In genomic region chr1:32870615-32871363, GRCh38 we compare ENCODE assay signal across 8 cellular contexts. TPM values are rescaled to one million over a fixed set of nuclear protein-coding genes. Genes with fewer than 3 reads are reported as not detected.
DNase-seq lines count a peak whose midpoint lies in the region; ATAC-seq and TF ChIP-seq lines count a peak whose summit lies in the region.

FNDC5 (minus strand) TSS chr1:32870912.

- H4K91ac ChIP-seq in IMR-90 (ENCODE audit: insufficient read depth, low read depth, low read length) = no peak within 1 kb of the TSS

- H3K4me3 ChIP-seq in IMR-90 (ENCODE audit: insufficient read depth, low read depth, low read length) (peak within 1 kb of the TSS; percentile 22), mesendoderm (ENCODE audit: low read length) (no peak within 1 kb of the TSS), urinary bladder (ENCODE audit: low read depth, low read length) (peak within 1 kb of the TSS; percentile 54)

- H3K9ac ChIP-seq in IMR-90 (ENCODE audit: low read depth, low read length) (peak within 1 kb of the TSS; percentile 49; the same call in 1 of the 2 replicates), mesendoderm (ENCODE audit: low read length) (peak within 1 kb of the TSS; percentile 40)

- no peak within 1 kb of the TSS for H3K4ac ChIP-seq in IMR-90 (ENCODE audit: low read depth, low read length)
- H3K4ac ChIP-seq in mesendoderm (ENCODE audit: low read depth, low read length) = no peak within 1 kb of the TSS

- H3K79me2 ChIP-seq in mesendoderm (ENCODE audit: control insufficient read depth, insufficient read depth, low read length) = no peaks in the 10 kb centered on the region

- H2AK5ac ChIP-seq in IMR-90 (ENCODE audit: low read depth, low read length) = peak within 1 kb of the TSS; percentile 37; the same call in 1 of the 2 replicates
- H2AK5ac ChIP-seq in mesendoderm (ENCODE audit: low read length) = no peak within 1 kb of the TSS

- no peak within 1 kb of the TSS for H3K14ac ChIP-seq in IMR-90 (replicated peaks; ENCODE audit: low read depth, low read length)

- no peak for TF ChIP-seq CTCF in IMR-90 (conservative IDR thresholded peaks at IDR 0.05; ENCODE audit: low read depth, low read length)

- no peaks in the 10 kb centered on the region for H3K36me3 Mint-ChIP-seq in dendritic cell treated with granulocyte-macrophage colony-stimulating factor and Interleukin-4, amounts not matched to agents 40 ng/mL and 50 ng/mL, for 4 days (ENCODE audit: low read depth)

- H3K4me2 ChIP-seq in IMR-90 (ENCODE audit: low read depth, low read length) (peak within 1 kb of the TSS; percentile 78), mesendoderm (ENCODE audit: low read length) (peak within 1 kb of the TSS; percentile 32)

- H2BK5ac ChIP-seq in IMR-90 (ENCODE audit: low read depth, low read length, poor library complexity, severe bottlenecking) (no peak within 1 kb of the TSS), mesendoderm (ENCODE audit: low read length) (no peak within 1 kb of the TSS)

- H3K9me1 ChIP-seq in IMR-90 (ENCODE audit: insufficient read depth, low read length) = no peaks in the 10 kb centered on the region

- no peaks in the 10 kb centered on the region for H3K9me3 Mint-ChIP-seq in dendritic cell treated with granulocyte-macrophage colony-stimulating factor and Interleukin-4, amounts not matched to agents 40 ng/mL and 50 ng/mL, for 4 days

- peak within 1 kb of the TSS; percentile 57 for H3K4me3 Mint-ChIP-seq in dendritic cell treated with granulocyte-macrophage colony-stimulating factor and Interleukin-4, amounts not matched to agents 40 ng/mL and 50 ng/mL, for 4 days

- no peaks in the 10 kb centered on the region for H3K9me3 ChIP-seq in IMR-90 (ENCODE audit: control insufficient read depth, insufficient read depth, low read length)

- TF ChIP-seq POLR2A in IMR-90 (IDR thresholded peaks at IDR 0.05; ENCODE audit: low read depth, low read length) = no peak

- 2% methylated on average over 26 of the region's 99 CpGs; no CpG with 5 or more reads in 1 of the 2 experiments for WGBS in IMR-90 (ENCODE audit: extremely low coverage in 2 of 2, insufficient read length in 1 of 2), 2 experiments
- no CpG with 5 or more reads among the region's 99 CpGs for WGBS in mesendoderm (ENCODE audit: extremely low coverage, insufficient coverage, low lambda C conversion rate)
- 1% methylated on average over 98 of the region's 99 CpGs for whole genome bisulfite sequencing in urinary bladder

- H3K4me1 Mint-ChIP-seq in dendritic cell treated with granulocyte-macrophage colony-stimulating factor and Interleukin-4, amounts not matched to agents 40 ng/mL and 50 ng/mL, for 4 days (ENCODE audit: low read depth) = peaks cover 17% of the 10 kb centered on the region

- H4K8ac ChIP-seq in IMR-90 (ENCODE audit: low read depth in 2 of 2, low read length in 2 of 2) = no peak within 1 kb of the TSS
- H4K8ac ChIP-seq in mesendoderm (ENCODE audit: low read depth, low read length) = no peak within 1 kb of the TSS

- peaks cover 12% of the 10 kb centered on the region for H4K20me1 ChIP-seq in IMR-90 (ENCODE audit: insufficient read depth, low read length)

- H3K79me1 ChIP-seq in IMR-90 (ENCODE audit: low read depth in 1 of 2, low read length in 2 of 2) (no peaks in the 10 kb centered on the region), mesendoderm (ENCODE audit: low read length) (no peaks in the 10 kb centered on the region)

- CTCF ChIA-PET in IMR-90 (lab: Yijun Ruan, JAX) = interaction anchor here (1.4 kb wide), 1 partner anchor 159 kb away, joined by 4 read pairs; no protein-coding TSS in a partner anchor

- H3K4me1 ChIP-seq in IMR-90 (ENCODE audit: control insufficient read depth, insufficient read depth, low read length) (peaks cover 4% of the 10 kb centered on the region; the same call in 1 of the 2 replicates), mesendoderm (ENCODE audit: control insufficient read depth, low read depth, low read length) (peaks cover 8% of the 10 kb centered on the region), urinary bladder (ENCODE audit: insufficient read depth) (no peaks in the 10 kb centered on the region)

- peak; percentile 83 for ATAC-seq in IMR-90 (ENCODE audit: low read depth)

- dilution Hi-C loops in IMR-90 (cut with HindIII; ENCODE audit: low sequenced_read_pairs, unreplicated experiment) = no loop called here

- H2BK20ac ChIP-seq in IMR-90 (ENCODE audit: low read depth, low read length) = no peak within 1 kb of the TSS

- H3K56ac ChIP-seq in IMR-90 (ENCODE audit: extremely low read depth, insufficient read depth, low read length) (no peak within 1 kb of the TSS), mesendoderm (ENCODE audit: low read length) (peak within 1 kb of the TSS; percentile 50)

- H2BK120ac ChIP-seq in IMR-90 (ENCODE audit: low read depth, low read length) = no peak within 1 kb of the TSS
- H2BK120ac ChIP-seq in mesendoderm (ENCODE audit: low read depth, low read length) = no peak within 1 kb of the TSS

- intact Hi-C loops in IMR-90 (cut with micrococcal nuclease) = no loop called here
- intact Hi-C loops in dendritic cell treated with granulocyte-macrophage colony-stimulating factor and Interleukin-4, amounts not matched to agents 40 ng/mL and 50 ng/mL, for 4 days (cut with micrococcal nuclease) = no loop called here

- no peak within 1 kb of the TSS for H3K18ac ChIP-seq in IMR-90 (ENCODE audit: low read depth, low read length)
- H3K18ac ChIP-seq in mesendoderm (ENCODE audit: low read length) = no peak within 1 kb of the TSS

- H2BK15ac ChIP-seq in IMR-90 (ENCODE audit: low read depth, low read length) (no peak within 1 kb of the TSS), mesendoderm (replicated peaks; ENCODE audit: low read depth) (no peak within 1 kb of the TSS)

- peak within 1 kb of the TSS; percentile 86 for H2AFZ ChIP-seq in IMR-90 (replicated peaks; ENCODE audit: low read length, poor library complexity)

- peaks cover 62% of the 10 kb centered on the region for H3K27me3 Mint-ChIP-seq in dendritic cell treated with granulocyte-macrophage colony-stimulating factor and Interleukin-4, amounts not matched to agents 40 ng/mL and 50 ng/mL, for 4 days

- H2AK9ac ChIP-seq in IMR-90 (replicated peaks; ENCODE audit: low read depth, low read length, poor library complexity) = peak within 1 kb of the TSS; percentile 77

- POLR2A ChIA-PET in IMR-90 (lab: Charles Lee; ENCODE audit: unreplicated experiment) = no interaction called here

- peaks cover 1% of the 10 kb centered on the region; the same call in 1 of the 2 replicates for H3K36me3 ChIP-seq in IMR-90 (ENCODE audit: control insufficient read depth, insufficient read depth, low read length)
- no peaks in the 10 kb centered on the region for H3K36me3 ChIP-seq in mesendoderm (ENCODE audit: control insufficient read depth, insufficient read depth, low read length)
- H3K36me3 ChIP-seq in urinary bladder (ENCODE audit: insufficient read depth) = no peaks in the 10 kb centered on the region

- H3K23ac ChIP-seq in IMR-90 (ENCODE audit: low read depth, low read length) (peak within 1 kb of the TSS; percentile 74), mesendoderm (ENCODE audit: low read length) (peak within 1 kb of the TSS; percentile 38)

- BruUV-seq in IMR-90 (replicated peaks; lab: Mats Ljungman, UMichigan) = no TSS peak

- peaks cover 15% of the 10 kb centered on the region for H3K27me3 ChIP-seq in IMR-90 (ENCODE audit: control insufficient read depth, insufficient read depth, low read length)
- H3K27me3 ChIP-seq in mesendoderm (ENCODE audit: insufficient read depth, low read length, poor library complexity) = no peaks in the 10 kb centered on the region

- H3K27ac Mint-ChIP-seq in dendritic cell treated with granulocyte-macrophage colony-stimulating factor and Interleukin-4, amounts not matched to agents 40 ng/mL and 50 ng/mL, for 4 days = peak within 1 kb of the TSS; percentile 0

- H3K27ac ChIP-seq in IMR-90 (ENCODE audit: insufficient read depth, low read length) = no peak within 1 kb of the TSS
- no peak within 1 kb of the TSS for H3K27ac ChIP-seq in mesendoderm (ENCODE audit: low read depth, low read length)
- H3K27ac ChIP-seq in urinary bladder (ENCODE audit: low read depth) = no peak within 1 kb of the TSS

- no peak for TF ChIP-seq RAD21 in IMR-90 (IDR thresholded peaks at IDR 0.05; ENCODE audit: low read length)

- DNase-seq in AG08396 (ENCODE audit: low spot score) = peak; percentile 68
- peak; percentile 11 for DNase-seq in IMR-90
- peak; percentile 71 for DNase-seq in mesendoderm
- no peak for DNase-seq in NOMO-1 (lab: John Stamatoyannopoulos, UW; ENCODE audit: unreplicated experiment in 2 of 2)
- DNase-seq in stimulated activated naive CD4-positive, alpha-beta T cell (lab: John Stamatoyannopoulos, UW) = no peak
- DNase-seq in KBM-7 = no peak

- no peak within 1 kb of the TSS for H4K5ac ChIP-seq in IMR-90 (ENCODE audit: low read depth, low read length)
- H4K5ac ChIP-seq in mesendoderm (ENCODE audit: low read length) = no peak within 1 kb of the TSS

- in situ Hi-C loops in IMR-90 (cut with MboI; ENCODE audit: low sequenced_read_pairs) (no loop called here), KBM-7 (cut with MboI; ENCODE audit: low pct_unique_long_range_greater_than_20kb, low sequenced_read_pairs) (no loop called here)

TF ChIP-seq in IMR-90, 13 proteins besides CTCF, POLR2A, EP300 and RAD21 (continues in another document):
- TF ChIP-seq CHD1 (IDR thresholded peaks at IDR 0.05; ENCODE audit: low read depth, low read length) = no peak
- no peak for TF ChIP-seq ELK1 (IDR thresholded peaks at IDR 0.05; ENCODE audit: borderline replicate concordance, low read depth, low read length)
- no peak for TF ChIP-seq NFE2L2 (IDR thresholded peaks at IDR 0.05; ENCODE audit: low read depth, low read length)
- no peak for TF ChIP-seq FOS (IDR thresholded peaks at IDR 0.05; ENCODE audit: low read depth, low read length)
- 0 out of 2 replicates have a peak, but pooled peaks have one; percentile 34 for TF ChIP-seq MAZ (IDR thresholded peaks at IDR 0.05; ENCODE audit: borderline replicate concordance, low read depth, low read length)

RNA-seq across cellular contexts. Expression of gene FNDC5, which starts in this region (rescaled TPM):
- total RNA-seq in IMR-90 (2012; rRNA removed) = 1.6 and 1.7 TPM in 2 replicates
- 1.2 and 1.5 TPM in 2 replicates for polyA plus RNA-seq in IMR-90 (2012; rRNA removed)
- polyA plus RNA-seq in IMR-90 (2012; cell fraction: cytosol; rRNA removed) = 0.74 and 0.98 TPM in 2 replicates
- 3.2 and 4.6 TPM in 2 replicates for polyA plus RNA-seq in IMR-90 (2012; cell fraction: nucleus; rRNA removed; ENCODE audit: low replicate concordance)
- 0.63 TPM for polyA plus RNA-seq in mesendoderm (2013, experiment 1 of 2)
- 0.84 TPM for polyA plus RNA-seq in mesendoderm (2013, experiment 2 of 2)
- 50.5 TPM for total RNA-seq in urinary bladder
- polyA plus RNA-seq in urinary bladder = 1.5 TPM

Comparison
In these comparisons a context has a peak if more than half of its experiments do, and no peak if none do; other contexts are left out.
1. RNA of gene FNDC5 (total RNA-seq): 50.5 TPM in urinary bladder (single experiment); 1.6 to 1.7 TPM in IMR-90; every median in the first group is over 10 times any median in the second.
2. DNase-seq: peak in AG08396 (single experiment), IMR-90 (single experiment) and mesendoderm (single experiment); none in NOMO-1 (0 of 2), stimulated activated naive CD4-positive, alpha-beta T cell (0 of 6) and KBM-7 (single experiment).